Comparison of ENCODE assay signal across 8 cellular contexts in the genomic region with DNA sequence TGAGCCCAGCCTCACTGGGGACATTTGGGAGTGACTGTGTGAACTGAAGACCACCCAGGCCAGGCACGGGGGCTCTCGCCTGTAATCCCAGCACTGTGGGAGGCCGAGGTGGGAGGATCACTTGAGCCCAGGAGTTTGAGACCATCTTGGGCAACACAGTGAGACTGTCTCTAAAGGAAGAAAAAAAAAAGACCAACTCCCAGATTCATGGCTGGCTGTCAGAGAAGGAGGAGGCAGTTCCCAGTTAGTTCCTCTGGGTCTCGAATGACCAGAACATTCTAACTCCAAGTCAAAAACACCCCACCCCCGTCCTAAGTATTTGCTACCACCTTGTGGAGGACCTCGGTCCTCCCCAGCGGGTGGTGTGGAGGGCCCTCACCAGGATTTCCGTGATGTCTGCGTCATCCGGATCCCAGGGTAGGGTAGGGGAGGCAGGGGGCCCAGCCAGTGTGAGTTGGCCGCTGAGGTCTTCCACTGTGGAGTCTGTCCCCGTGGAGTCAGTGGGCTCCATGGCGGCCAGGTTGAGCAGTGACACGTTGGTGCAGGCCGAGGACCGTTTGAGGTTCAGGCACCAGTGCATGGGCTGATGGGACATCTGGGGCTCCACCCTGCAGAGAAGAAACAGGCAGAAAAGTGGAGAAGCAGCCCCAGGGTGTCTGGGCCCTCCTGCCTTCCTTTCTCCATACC. TPM values are rescaled to one million over a fixed set of nuclear protein-coding genes. Genes with fewer than 3 reads are reported as not detected.
DNase-seq lines count a peak whose midpoint lies in the region; ATAC-seq and TF ChIP-seq lines count a peak whose summit lies in the region.
"Had no signal": no experiment of that assay in that cellular context is flagged by ENCODE, and none has a peak within 500 bp of the region (broad histone marks: within the 10 kb centered on the region; RNA-seq: fewer than 3 reads in every experiment).

No MANE protein-coding gene starts in this region.

- CTCF ChIA-PET in PC-9 (lab: Charles Lee): no interaction called here

- ATAC-seq in GM23338 (no peak), gastrocnemius medialis (no peak), HG03354 (IDR thresholded peaks at IDR 0.05; ENCODE audit: poor library complexity, severe bottlenecking, unreplicated experiment) (no peak)

- H4K20me1 ChIP-seq in GM23338 (replicated peaks; ENCODE audit: insufficient read depth) (no peaks in the 10 kb centered on the region), PC-9 (ENCODE audit: insufficient read depth) (no peaks in the 10 kb centered on the region), fibroblast of lung (ENCODE audit: control insufficient read depth, extremely low read depth, insufficient read depth, low read length) (no peaks in the 10 kb centered on the region)

- H3K27ac ChIP-seq in GM23338 (ENCODE audit: low read depth): peak overlapping the region; percentile 32; the same call in 1 of the 2 replicates
- no peak overlapping the region for H3K27ac ChIP-seq in PC-9
- no peak overlapping the region for H3K27ac ChIP-seq in fibroblast of lung (ENCODE audit: insufficient read depth, low read length)
- H3K27ac ChIP-seq in gastrocnemius medialis: peak overlapping the region; percentile 27 to 68 (median 44)
- H3K27ac ChIP-seq: KMS-11 had no signal

- H2AFZ ChIP-seq in GM23338 (peak overlapping the region; percentile 39), PC-9 (no peak overlapping the region), fibroblast of lung (ENCODE audit: low read length) (peak overlapping the region; percentile 33)

- in situ Hi-C loops in gastrocnemius medialis (cut with MboI; ENCODE audit: low sequenced_read_pairs in 4 of 4): no loop called here

- H3K9me3 Mint-ChIP-seq in GM23338: peaks cover 3% of the 10 kb centered on the region; the same call in 1 of the 3 replicates

- no peak overlapping the region for H3K4me3 ChIP-seq in GM23338
- H3K4me3 ChIP-seq in PC-9: no peak overlapping the region
- H3K4me3 ChIP-seq in fibroblast of lung (replicated peaks in 1 of 4; ENCODE audit: control extremely low read depth in 1 of 4, insufficient read depth in 1 of 4, low read depth in 3 of 4, low read length in 4 of 4): no peak overlapping the region
- no peak overlapping the region for H3K4me3 ChIP-seq in gastrocnemius medialis

- no peaks in the 10 kb centered on the region for H3K9me2 ChIP-seq in GM23338 (ENCODE audit: insufficient read depth)
- H3K9me2 ChIP-seq in PC-9 (ENCODE audit: insufficient read depth): no peaks in the 10 kb centered on the region

- H3K27ac Mint-ChIP-seq in GM23338: no peak overlapping the region

- TF ChIP-seq CTCF in GM23338 (conservative IDR thresholded peaks at IDR 0.05; ENCODE audit: low read depth in 2 of 2) (peak; percentile 35 to 58), PC-9 (conservative IDR thresholded peaks at IDR 0.05) (0 out of 2 replicates have a peak, but pooled peaks have one; percentile 12), fibroblast of lung (conservative IDR thresholded peaks at IDR 0.05 in 1 of 2, IDR thresholded peaks at IDR 0.05 in 1 of 2; ENCODE audit: low read depth in 1 of 2, low read length in 2 of 2) (peak in 1 of 2 donors; percentile 35), gastrocnemius medialis (IDR thresholded peaks at IDR 0.05 in 4 of 5, conservative IDR thresholded peaks at IDR 0.05 in 1 of 5) (peak in 1 of 5 experiments; percentile 18)

- intact Hi-C loops in PC-9 (cut with micrococcal nuclease; ENCODE audit: unreplicated experiment): no loop called here
- intact Hi-C loops in gastrocnemius medialis (cut with DNase I; ENCODE audit: low total_unique reads): loop anchor here (10.0 kb wide), 1 partner anchor 1987 kb away; a partner anchor contains a TSS

- POLR2A ChIA-PET in PC-9 (lab: Charles Lee; ENCODE audit: unreplicated experiment): no interaction called here

- H3K4me1 Mint-ChIP-seq in GM23338: peaks cover 19% of the 10 kb centered on the region

- BruUV-seq in PC-9 (replicated peaks; lab: Mats Ljungman, UMichigan): no TSS peak

- no peaks in the 10 kb centered on the region for H3K9me3 ChIP-seq in PC-9 (ENCODE audit: insufficient read depth, low read depth)
- H3K9me3 ChIP-seq in fibroblast of lung (ENCODE audit: control insufficient read depth, insufficient read depth, low read depth, low read length): no peaks in the 10 kb centered on the region
- no peaks in the 10 kb centered on the region for H3K9me3 ChIP-seq in gastrocnemius medialis

- H3K4me1 ChIP-seq in GM23338 (ENCODE audit: insufficient read depth): peaks cover 7% of the 10 kb centered on the region; the same call in 1 of the 2 replicates
- peaks cover 13% of the 10 kb centered on the region for H3K4me1 ChIP-seq in PC-9 (replicated peaks; ENCODE audit: insufficient read depth)
- H3K4me1 ChIP-seq in fibroblast of lung (ENCODE audit: control insufficient read depth, extremely low read depth, insufficient read depth, low read length): peaks cover 13% of the 10 kb centered on the region
- H3K4me1 ChIP-seq in gastrocnemius medialis: peaks cover 7 to 8% of the 10 kb centered on the region in 2 donors

- no peak overlapping the region for H3K4me2 ChIP-seq in GM23338
- H3K4me2 ChIP-seq in PC-9: no peak overlapping the region
- H3K4me2 ChIP-seq in fibroblast of lung (ENCODE audit: extremely low read depth, insufficient read depth, low read length): no peak overlapping the region
- H3K4me2 ChIP-seq: KMS-11 had no signal

- H3K36me3 ChIP-seq in GM23338 (ENCODE audit: insufficient read depth): no peaks in the 10 kb centered on the region
- H3K36me3 ChIP-seq in PC-9 (ENCODE audit: low read depth): no peaks in the 10 kb centered on the region
- no peaks in the 10 kb centered on the region for H3K36me3 ChIP-seq in fibroblast of lung (ENCODE audit: control insufficient read depth, insufficient read depth, low read length)
- H3K36me3 ChIP-seq in gastrocnemius medialis: no peaks in the 10 kb centered on the region

- peaks cover 14% of the 10 kb centered on the region for H3K27me3 Mint-ChIP-seq in GM23338 (ENCODE audit: insufficient read depth, low read depth, poor library complexity)

- H3K79me2 ChIP-seq in GM23338 (replicated peaks; ENCODE audit: insufficient read depth) (no peaks in the 10 kb centered on the region), PC-9 (ENCODE audit: low read depth) (no peaks in the 10 kb centered on the region), fibroblast of lung (ENCODE audit: control insufficient read depth, insufficient read depth, low read length) (no peaks in the 10 kb centered on the region)

- no peak overlapping the region for H3K4me3 Mint-ChIP-seq in GM23338

- H3K27me3 ChIP-seq in GM23338 (ENCODE audit: insufficient read depth) (no peaks in the 10 kb centered on the region), PC-9 (ENCODE audit: insufficient read depth, low read depth) (no peaks in the 10 kb centered on the region), fibroblast of lung (ENCODE audit: control insufficient read depth, insufficient read depth, low read length) (no peaks in the 10 kb centered on the region), gastrocnemius medialis (no peaks in the 10 kb centered on the region)

- DNase-seq in GM23338 (ENCODE audit: low spot score): peak; percentile 73
- DNase-seq in PC-9: no peak
- DNase-seq in fibroblast of lung (ENCODE audit: low read depth in 2 of 2): peak; percentile 20 to 65
- DNase-seq in gastrocnemius medialis: peak in 1 of 2 donors; percentile 30
- DNase-seq in GF-D8 (lab: John Stamatoyannopoulos, UW): no peak
- no peak for DNase-seq in hippocampal formation (lab: John Stamatoyannopoulos, UW)

- H3K36me3 Mint-ChIP-seq in GM23338 (ENCODE audit: low read depth): no peaks in the 10 kb centered on the region

- TF ChIP-seq POLR2A in gastrocnemius medialis (IDR thresholded peaks at IDR 0.05): no peak

- H3K9ac ChIP-seq in fibroblast of lung (ENCODE audit: insufficient read depth, low read length): no peak overlapping the region
- H3K9ac ChIP-seq: KMS-11 had no signal

- peaks cover 6% of the 10 kb centered on the region; the same call in 1 of the 2 replicates for H3F3A ChIP-seq in GM23338 (replicated peaks; ENCODE audit: low read depth)
- peaks cover 16% of the 10 kb centered on the region for H3F3A ChIP-seq in PC-9 (ENCODE audit: insufficient read depth, low read depth)

TF ChIP-seq in GM23338, 12 proteins besides CTCF, POLR2A, EP300 and RAD21 (continues in another document):
- no peak for TF ChIP-seq EZH2phosphoT487 (IDR thresholded peaks at IDR 0.05; ENCODE audit: unreplicated experiment)

RNA-seq across cellular contexts. Expression of a gene that starts 1.3 kb away (rescaled TPM):
- not detected in 2 replicates for total RNA-seq in GM23338 (2014; rRNA removed; shearing (Covaris generic))
- polyA plus RNA-seq in GM23338 (2016; fragmentation: Nextera tagmentation; extraction: Ambion mirVana) (0.82 and 0.99 TPM in 2 replicates), fibroblast of lung (0.07 TPM in 1 of 2 replicates, not detected in the other)
- total RNA-seq in PC-9 (2021) (not detected in 2 replicates), fibroblast of lung (0.26 TPM in 1 of 2 replicates, not detected in the other), gastrocnemius medialis (under 1 TPM in 2 of 4 donors, not detected in 2; 0.13 to 0.16 TPM)
- 0.14 TPM in 1 of 2 replicates, not detected in the other for polyA plus RNA-seq in fibroblast of lung (2012)
- not detected in 2 replicates for polyA minus RNA-seq in fibroblast of lung (ENCODE audit: low replicate concordance)

RNA-seq across cellular contexts. Expression of a gene that starts 5.0 kb away (rescaled TPM):
- 110 and 129 TPM in 2 replicates for total RNA-seq in GM23338 (2014; rRNA removed; shearing (Covaris generic))
- polyA plus RNA-seq in GM23338 (2016; fragmentation: Nextera tagmentation; extraction: Ambion mirVana) (34.1 and 37.2 TPM in 2 replicates), fibroblast of lung (64.2 and 75.9 TPM in 2 replicates)
- total RNA-seq in PC-9 (2021) (91.8 and 95.1 TPM in 2 replicates), fibroblast of lung (53.4 and 95.0 TPM in 2 replicates), gastrocnemius medialis (100 to 1,000 TPM in 3 of 4 donors, 10 to 100 TPM in 1; 94.2 to 142 (median 131) TPM)
- polyA plus RNA-seq in fibroblast of lung (2012): 102 and 127 TPM in 2 replicates
- polyA minus RNA-seq in fibroblast of lung (ENCODE audit: low replicate concordance): 174 and 193 TPM in 2 replicates

RNA-seq across cellular contexts. Expression of a gene that starts 51.3 kb away (rescaled TPM):
- total RNA-seq in GM23338 (2014; rRNA removed; shearing (Covaris generic)): 25.7 and 34.8 TPM in 2 replicates
- 24.3 TPM in 2 replicates for polyA plus RNA-seq in GM23338 (2016; fragmentation: Nextera tagmentation; extraction: Ambion mirVana)
- 50.0 and 60.4 TPM in 2 replicates for total RNA-seq in PC-9 (2021)
- 32.9 and 34.3 TPM in 2 replicates for total RNA-seq in fibroblast of lung
- polyA plus RNA-seq in fibroblast of lung: 8.4 and 11.4 TPM in 2 replicates
- polyA plus RNA-seq in fibroblast of lung (2012): 11.5 and 15.3 TPM in 2 replicates
- 4.0 and 26.6 TPM in 2 replicates for polyA minus RNA-seq in fibroblast of lung (ENCODE audit: low replicate concordance)
- total RNA-seq in gastrocnemius medialis: 10 to 100 TPM; 14.2 to 35.5 (median 26.0) TPM

RNA-seq across cellular contexts. Expression of a gene that starts 56.3 kb away (rescaled TPM):
- 47.1 and 58.6 TPM in 2 replicates for total RNA-seq in GM23338 (2014; rRNA removed; shearing (Covaris generic))
- polyA plus RNA-seq in GM23338 (2016; fragmentation: Nextera tagmentation; extraction: Ambion mirVana) (45.6 and 46.4 TPM in 2 replicates), fibroblast of lung (20.2 and 28.6 TPM in 2 replicates)
- total RNA-seq in PC-9 (2021) (92.2 and 99.6 TPM in 2 replicates), fibroblast of lung (10.0 and 11.2 TPM in 2 replicates), gastrocnemius medialis (100 to 1,000 TPM in 1 of 4 donors, 10 to 100 TPM in 3; 46.6 to 105 (median 78.7) TPM)
- 24.2 and 29.5 TPM in 2 replicates for polyA plus RNA-seq in fibroblast of lung (2012)
- 127 and 156 TPM in 2 replicates for polyA minus RNA-seq in fibroblast of lung (ENCODE audit: low replicate concordance)

Comparison
In these comparisons a context has a peak if more than half of its experiments do, and no peak if none do; other contexts are left out.
1. DNase-seq: peak in GM23338 (single experiment) and fibroblast of lung (2 of 2); none in PC-9 (0 of 2), GF-D8 (single experiment) and hippocampal formation (0 of 2).
2. H3K27ac ChIP-seq: peak in GM23338 (single experiment) and gastrocnemius medialis (4 of 4); none in PC-9 (single experiment) and fibroblast of lung (single experiment).